In genomic region chr1:201999625-202000238, GRCh38 we compare ENCODE assay signal across 8 cellular contexts. TPM values are rescaled to one million over a fixed set of nuclear protein-coding genes. Genes with fewer than 3 reads are reported as not detected.
A peak's percentile ranks its signal among the peaks of the same experiment; 100 is the strongest.
DNase-seq lines count a peak whose midpoint lies in the region; ATAC-seq, FAIRE-seq and TF ChIP-seq lines count a peak whose summit lies in the region.

No MANE protein-coding gene starts in this region.

- intact Hi-C loops in endothelial cell of umbilical vein (cut with micrococcal nuclease), result loop anchor here (1.0 kb wide), 2 partner anchors 103 to 120 kb away; no protein-coding TSS in a partner anchor
- intact Hi-C loops in naive thymus-derived CD4-positive, alpha-beta T cell (cut with micrococcal nuclease), result loop anchor here (1.0 to 2.0 kb wide), 2 partner anchors 103 to 135 kb away; no protein-coding TSS in a partner anchor

- POLR2A ChIA-PET in endothelial cell of umbilical vein (lab: Charles Lee), result no interaction called here
- POLR2A ChIA-PET in naive thymus-derived CD4-positive, alpha-beta T cell (lab: Charles Lee), result interaction anchor here (0.6 kb wide), 1 partner anchor 1249 kb away, joined by 5 read pairs; no protein-coding TSS in a partner anchor

- H3K36me3 Mint-ChIP-seq in naive thymus-derived CD4-positive, alpha-beta T cell, result peaks cover 8 to 49% (median 18%) of the 10 kb centered on the region in 5 donors

- H3K9me1 ChIP-seq in endothelial cell of umbilical vein (replicated peaks; ENCODE audit: control insufficient read depth, extremely low read depth, insufficient read depth, low read length), result no peaks in the 10 kb centered on the region

- H3K27ac ChIP-seq in SU-DHL-6 (ENCODE audit: low read depth, low read length), result no peak overlapping the region
- no peak overlapping the region for H3K27ac ChIP-seq in endothelial cell of umbilical vein (ENCODE audit: insufficient read depth, low read depth, low read length)
- no peak overlapping the region for H3K27ac ChIP-seq in naive thymus-derived CD4-positive, alpha-beta T cell (ENCODE audit: low read depth, low read length)

- no peaks in the 10 kb centered on the region for H3K4me1 ChIP-seq in endothelial cell of umbilical vein (ENCODE audit: control insufficient read depth, extremely low read depth, insufficient read depth, low read length)
- H3K4me1 ChIP-seq in naive thymus-derived CD4-positive, alpha-beta T cell (ENCODE audit: control insufficient read depth in 2 of 2, insufficient read depth in 2 of 2, low read length in 2 of 2), result no peaks in the 10 kb centered on the region

- no peak for TF ChIP-seq POLR2A in endothelial cell of umbilical vein (IDR thresholded peaks at IDR 0.05; ENCODE audit: low read depth, low read length)

- H3K4me2 ChIP-seq in SU-DHL-6 (ENCODE audit: low read depth, low read length, poor library complexity, severe bottlenecking) (no peak overlapping the region), endothelial cell of umbilical vein (ENCODE audit: insufficient read depth, low read length) (no peak overlapping the region)

- dilution Hi-C loops in endothelial cell of umbilical vein (cut with MboI; ENCODE audit: extremely low pct_ligation_motif_present, low sequenced_read_pairs), result no loop called here

- no peaks in the 10 kb centered on the region for H3K9me2 ChIP-seq in SU-DHL-6 (replicated peaks; ENCODE audit: insufficient read depth, low read length)

- no peaks in the 10 kb centered on the region for H3F3A ChIP-seq in SU-DHL-6 (ENCODE audit: insufficient read depth)

- FAIRE-seq in endothelial cell of umbilical vein (lab: Jason Lieb, UNC), result peak; percentile 85

- H3K4me3 ChIP-seq in SU-DHL-6 (ENCODE audit: insufficient read depth, low read length, poor library complexity, severe bottlenecking) (no peak overlapping the region), endothelial cell of umbilical vein (replicated peaks in 1 of 3; ENCODE audit: insufficient read depth in 1 of 3, low read depth in 1 of 3, low read length in 3 of 3) (no peak overlapping the region)
- H3K4me3 ChIP-seq in naive thymus-derived CD4-positive, alpha-beta T cell (ENCODE audit: low read length), result no peak overlapping the region

- peak; percentile 20 to 26 for DNase-seq in stimulated activated CD4-positive, alpha-beta T cell treated with anti-CD3 and anti-CD28 coated beads, Interleukin-2, amount 100 ng/mL, for 24 hours
- DNase-seq in stimulated activated CD4-positive, alpha-beta T cell treated with anti-CD3 and anti-CD28 coated beads, Interleukin-2, amount 100 ng/mL, for 48 hours, result no peak
- DNase-seq in NCI-H146 (lab: John Stamatoyannopoulos, UW) (peak; percentile 76), endothelial cell of umbilical vein (ENCODE audit: low read depth, low spot score) (peak; percentile 39), activated gamma-delta T cell treated with Interleukin-2 at 50 U/mL for 16 hours (no peak)
- DNase-seq in naive thymus-derived CD4-positive, alpha-beta T cell, result peak in 4 of 9 donors; percentile 18 to 29 (median 23)

- TF ChIP-seq CTCF in SU-DHL-6 (IDR thresholded peaks at IDR 0.05; ENCODE audit: insufficient read depth, low read length, poor library complexity, severe bottlenecking) (peak; percentile 58), endothelial cell of umbilical vein (IDR thresholded peaks at IDR 0.05; ENCODE audit: extremely low read depth in 1 of 2, insufficient read depth in 1 of 2, low read depth in 1 of 2, low read length in 2 of 2) (peak; percentile 74 to 81)

- H3K36me3 ChIP-seq in SU-DHL-6 (ENCODE audit: low read length) (no peaks in the 10 kb centered on the region), endothelial cell of umbilical vein (ENCODE audit: control insufficient read depth in 2 of 2, extremely low read depth in 1 of 2, insufficient read depth in 2 of 2, low read length in 2 of 2) (peaks cover 17 to 40% of the 10 kb centered on the region in 2 experiments)
- H3K36me3 ChIP-seq in naive thymus-derived CD4-positive, alpha-beta T cell (ENCODE audit: control insufficient read depth in 2 of 3, insufficient read depth in 3 of 3, low read length in 3 of 3), result peaks cover 0 to 69% (median 0%) of the 10 kb centered on the region in 3 experiments

- H3K9ac ChIP-seq in SU-DHL-6 (ENCODE audit: low read length) (no peak overlapping the region), endothelial cell of umbilical vein (replicated peaks; ENCODE audit: extremely low read depth, insufficient read depth, low read length) (no peak overlapping the region)

- H3K4me1 Mint-ChIP-seq in naive thymus-derived CD4-positive, alpha-beta T cell, result no peaks in the 10 kb centered on the region

- no peaks in the 10 kb centered on the region for H4K20me1 ChIP-seq in SU-DHL-6 (ENCODE audit: low read depth, low read length)
- no peaks in the 10 kb centered on the region for H4K20me1 ChIP-seq in endothelial cell of umbilical vein (replicated peaks; ENCODE audit: control insufficient read depth, extremely low read depth, insufficient read depth, low read length)

- no TSS peak for BruUV-seq in endothelial cell of umbilical vein (replicated peaks; lab: Mats Ljungman, UMichigan)

- H3K9me3 ChIP-seq in SU-DHL-6 (ENCODE audit: insufficient read depth, low read length) (no peaks in the 10 kb centered on the region), endothelial cell of umbilical vein (replicated peaks; ENCODE audit: control insufficient read depth, insufficient read depth, low read length) (no peaks in the 10 kb centered on the region)
- no peaks in the 10 kb centered on the region for H3K9me3 ChIP-seq in naive thymus-derived CD4-positive, alpha-beta T cell (ENCODE audit: control insufficient read depth in 2 of 3, low read length in 3 of 3)

- H3K4me3 Mint-ChIP-seq in naive thymus-derived CD4-positive, alpha-beta T cell, result no peak overlapping the region

- H3K79me2 ChIP-seq in SU-DHL-6 (ENCODE audit: insufficient read depth, low read length) (no peaks in the 10 kb centered on the region), endothelial cell of umbilical vein (ENCODE audit: control insufficient read depth, insufficient read depth, low read length) (no peaks in the 10 kb centered on the region)

- CTCF ChIA-PET in endothelial cell of umbilical vein (lab: Charles Lee), result interaction anchor here (0.6 to 3.1 kb wide), 29 partner anchors 8 to 725 kb away, joined by 3 to 102 read pairs (median 5); partner anchors contain the start of genes ELF3, GPR37L1 and RNPEP
- CTCF ChIA-PET in naive thymus-derived CD4-positive, alpha-beta T cell (lab: Charles Lee), result interaction anchor here (0.7 to 1.6 kb wide), 10 partner anchors 11 to 314 kb away, joined by 3 to 10 read pairs (median 4); partner anchors contain the start of genes ELF3 and PTPN7

- no peaks in the 10 kb centered on the region for H3K9me3 Mint-ChIP-seq in naive thymus-derived CD4-positive, alpha-beta T cell

- ATAC-seq in naive thymus-derived CD4-positive, alpha-beta T cell, result peak; percentile 82
- no peak for ATAC-seq in HG03378 (IDR thresholded peaks at IDR 0.05; ENCODE audit: unreplicated experiment)

- H3K27me3 Mint-ChIP-seq in naive thymus-derived CD4-positive, alpha-beta T cell, result no peaks in the 10 kb centered on the region

- H2AFZ ChIP-seq in SU-DHL-6 (ENCODE audit: low read depth, low read length, severe bottlenecking) (no peak overlapping the region), endothelial cell of umbilical vein (ENCODE audit: low read depth, low read length) (no peak overlapping the region)

- H3K27me3 ChIP-seq in SU-DHL-6 (ENCODE audit: low read length), result no peaks in the 10 kb centered on the region
- H3K27me3 ChIP-seq in endothelial cell of umbilical vein (ENCODE audit: control insufficient read depth in 2 of 2, insufficient read depth in 2 of 2, low read length in 2 of 2), result no peaks in the 10 kb centered on the region
- no peaks in the 10 kb centered on the region for H3K27me3 ChIP-seq in naive thymus-derived CD4-positive, alpha-beta T cell (ENCODE audit: control insufficient read depth in 2 of 2, insufficient read depth in 2 of 2, low read length in 2 of 2)

- no peak overlapping the region for H3K27ac Mint-ChIP-seq in naive thymus-derived CD4-positive, alpha-beta T cell

RNA-seq across cellular contexts. Expression of gene ELF3, which starts 10.7 kb away (rescaled TPM):
- 0.09 and 0.29 TPM in 2 replicates for total RNA-seq in endothelial cell of umbilical vein
- polyA plus RNA-seq in endothelial cell of umbilical vein, result 0.07 and 0.14 TPM in 2 replicates
- polyA plus RNA-seq in endothelial cell of umbilical vein (2011; cell fraction: cytosol; rRNA removed), result not detected in 2 replicates
- polyA plus RNA-seq in endothelial cell of umbilical vein (2011; cell fraction: nucleus; rRNA removed), result 0.17 and 0.48 TPM in 2 replicates
- not detected in 2 replicates for polyA plus RNA-seq in endothelial cell of umbilical vein (2012)
- 0.25 TPM in 1 of 2 replicates, not detected in the other for polyA minus RNA-seq in endothelial cell of umbilical vein
- 37.2 TPM for polyA minus RNA-seq in endothelial cell of umbilical vein (2011; cell fraction: cytosol; rRNA and poly(A)+ RNA removed)
- polyA minus RNA-seq in endothelial cell of umbilical vein (2011; cell fraction: nucleus; rRNA and poly(A)+ RNA removed), result 0.19 TPM in 1 of 2 replicates, not detected in the other
- 1 to 10 TPM in 3 of 5 experiments, under 1 TPM in 2; 0.19 to 2.8 (median 2.0) TPM for total RNA-seq in naive thymus-derived CD4-positive, alpha-beta T cell
- polyA plus RNA-seq in naive thymus-derived CD4-positive, alpha-beta T cell, result under 1 TPM in 1 of 2 donors, not detected in 1; 0.29 TPM

RNA-seq across cellular contexts. Expression of gene RNPEP, which starts 17.3 kb away (rescaled TPM):
- total RNA-seq in endothelial cell of umbilical vein, result 65.7 and 73.5 TPM in 2 replicates
- 48.9 and 56.1 TPM in 2 replicates for polyA plus RNA-seq in endothelial cell of umbilical vein
- polyA plus RNA-seq in endothelial cell of umbilical vein (2011; cell fraction: cytosol; rRNA removed), result 38.8 and 45.3 TPM in 2 replicates
- polyA plus RNA-seq in endothelial cell of umbilical vein (2011; cell fraction: nucleus; rRNA removed), result 67.0 and 75.2 TPM in 2 replicates
- 42.6 and 70.4 TPM in 2 replicates for polyA plus RNA-seq in endothelial cell of umbilical vein (2012)
- 48.8 and 50.7 TPM in 2 replicates for polyA minus RNA-seq in endothelial cell of umbilical vein
- polyA minus RNA-seq in endothelial cell of umbilical vein (2011; cell fraction: cytosol; rRNA and poly(A)+ RNA removed), result 35.4 TPM
- 15.9 and 20.2 TPM in 2 replicates for polyA minus RNA-seq in endothelial cell of umbilical vein (2011; cell fraction: nucleus; rRNA and poly(A)+ RNA removed)
- total RNA-seq in naive thymus-derived CD4-positive, alpha-beta T cell, result 10 to 100 TPM; 19.4 to 43.4 (median 26.8) TPM
- 10 to 100 TPM; 23.1 to 30.2 TPM for polyA plus RNA-seq in naive thymus-derived CD4-positive, alpha-beta T cell

RNA-seq across cellular contexts. Expression of gene TIMM17A, which starts 44.4 kb away (rescaled TPM):
- 93.7 and 105 TPM in 2 replicates for total RNA-seq in endothelial cell of umbilical vein
- polyA plus RNA-seq in endothelial cell of umbilical vein, result 41.1 and 57.9 TPM in 2 replicates
- polyA plus RNA-seq in endothelial cell of umbilical vein (2011; cell fraction: cytosol; rRNA removed), result 64.7 and 66.8 TPM in 2 replicates
- polyA plus RNA-seq in endothelial cell of umbilical vein (2011; cell fraction: nucleus; rRNA removed), result 55.1 and 70.3 TPM in 2 replicates
- polyA plus RNA-seq in endothelial cell of umbilical vein (2012), result 77.1 and 106 TPM in 2 replicates
- 59.0 and 69.0 TPM in 2 replicates for polyA minus RNA-seq in endothelial cell of umbilical vein
- polyA minus RNA-seq in endothelial cell of umbilical vein (2011; cell fraction: cytosol; rRNA and poly(A)+ RNA removed), result 22.0 TPM
- 24.8 and 34.1 TPM in 2 replicates for polyA minus RNA-seq in endothelial cell of umbilical vein (2011; cell fraction: nucleus; rRNA and poly(A)+ RNA removed)
- 10 to 100 TPM; 27.1 to 58.4 (median 43.1) TPM for total RNA-seq in naive thymus-derived CD4-positive, alpha-beta T cell
- polyA plus RNA-seq in naive thymus-derived CD4-positive, alpha-beta T cell, result 10 to 100 TPM; 20.6 to 25.5 TPM

RNA-seq across cellular contexts. Expression of gene LMOD1, which starts 53.4 kb away (rescaled TPM):
- total RNA-seq in endothelial cell of umbilical vein, result 0.12 and 0.33 TPM in 2 replicates
- polyA plus RNA-seq in endothelial cell of umbilical vein, result 0.08 and 0.19 TPM in 2 replicates
- 0.15 and 0.20 TPM in 2 replicates for polyA plus RNA-seq in endothelial cell of umbilical vein (2011; cell fraction: cytosol; rRNA removed)
- 0.05 and 0.21 TPM in 2 replicates for polyA plus RNA-seq in endothelial cell of umbilical vein (2011; cell fraction: nucleus; rRNA removed)
- 0.16 and 0.30 TPM in 2 replicates for polyA plus RNA-seq in endothelial cell of umbilical vein (2012)
- 0.17 and 0.39 TPM in 2 replicates for polyA minus RNA-seq in endothelial cell of umbilical vein
- polyA minus RNA-seq in endothelial cell of umbilical vein (2011; cell fraction: cytosol; rRNA and poly(A)+ RNA removed), result not detected
- polyA minus RNA-seq in endothelial cell of umbilical vein (2011; cell fraction: nucleus; rRNA and poly(A)+ RNA removed), result 0.14 TPM in 1 of 2 replicates, not detected in the other
- not detected for total RNA-seq in naive thymus-derived CD4-positive, alpha-beta T cell
- not detected for polyA plus RNA-seq in naive thymus-derived CD4-positive, alpha-beta T cell

Comparison
In these comparisons a context has a peak if more than half of its experiments do, and no peak if none do; other contexts are left out.
1. DNase-seq: peak in stimulated activated CD4-positive, alpha-beta T cell treated with anti-CD3 and anti-CD28 coated beads, Interleukin-2, amount 100 ng/mL, for 24 hours (2 of 2), NCI-H146 (single experiment) and endothelial cell of umbilical vein (single experiment); none in stimulated activated CD4-positive, alpha-beta T cell treated with anti-CD3 and anti-CD28 coated beads, Interleukin-2, amount 100 ng/mL, for 48 hours (0 of 2) and activated gamma-delta T cell treated with Interleukin-2 at 50 U/mL for 16 hours (single experiment).